35 cellular contexts compared by ENCODE assay signal in the genomic region with DNA sequence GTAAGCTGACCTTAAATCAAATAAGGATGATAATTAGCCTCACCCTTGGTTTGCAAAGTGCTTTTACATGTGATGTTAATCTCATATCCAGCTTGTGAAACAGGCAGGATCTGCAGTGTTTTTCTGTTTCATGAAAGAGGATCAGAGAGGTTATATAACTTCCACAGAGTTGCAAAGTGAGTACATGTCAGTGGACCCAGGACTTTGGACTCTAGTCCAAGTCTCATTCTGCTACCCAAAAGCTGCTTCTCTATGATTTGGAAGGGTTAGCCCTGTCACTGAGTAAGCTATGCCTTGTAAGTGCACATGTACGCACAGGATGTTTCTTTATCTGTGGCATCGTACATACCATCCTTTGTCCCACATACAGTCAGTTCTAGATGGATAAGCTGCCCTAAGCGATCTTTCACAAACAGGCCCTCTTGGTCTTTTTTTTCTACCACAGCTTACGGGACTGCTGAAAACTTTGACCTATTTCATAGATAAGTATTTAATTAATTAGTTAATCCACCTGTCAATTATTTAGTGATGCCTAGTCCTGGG.
"Had no signal": no experiment of that assay in that cellular context is flagged by ENCODE, and none has a peak within 500 bp of the region (broad histone marks: within the 10 kb centered on the region; RNA-seq: fewer than 3 reads in every experiment).

No MANE protein-coding gene starts in this region.

- H3K9me3 Mint-ChIP-seq: activated B cell treated with CpG ODN at 0.5 μM for 24 hours; activated CD4-positive, alpha-beta memory T cell treated with anti-CD3 and anti-CD28 coated beads for 36 hours; activated CD4-positive, alpha-beta T cell treated with anti-CD3 and anti-CD28 coated beads, Interleukin-2, amount 10 ng/mL, durations not matched to agents 24 days and 14 days; activated CD8-positive, alpha-beta T cell treated with anti-CD3 and anti-CD28 coated beads for 36 hours; activated naive CD4-positive, alpha-beta T cell treated with anti-CD3 and anti-CD28 coated beads, Interleukin-2, amount 10 ng/mL, durations not matched to agents 7 days and 5 days; activated naive CD4-positive, alpha-beta T cell treated with anti-CD3 and anti-CD28 coated beads, Interleukin-2, amount 50 U/mL, for 24 hours; activated naive CD8-positive, alpha-beta T cell treated with anti-CD3 and anti-CD28 coated beads, Interleukin-2, amount 10 ng/mL, durations not matched to agents 7 days and 5 days; activated naive CD8-positive, alpha-beta T cell treated with anti-CD3 and anti-CD28 coated beads, Interleukin-2, amount 50 U/mL, for 24 hours; activated T-cell treated with anti-CD3 and anti-CD28 coated beads, Interleukin-2, amount 50 U/mL, for 24 hours; activated T-helper 2 cell treated with anti-CD3 and anti-CD28 coated beads, Interferon-gamma antibody, Interleukin-2, Interleukin-4, amounts not matched to agents 10 μg/mL and 5 μg/mL and 100 μg/mL, durations not matched to agents 14 hours and 24 hours and 36 hours; brain; T-helper 1 cell treated with Interleukin-12 subunit alpha and Interleukin-12 subunit beta and Interleukin-4 antibody, amounts not matched to agents 30 μg/mL and 1 μg/mL, for 36 hours; T-helper 2 cell treated with Interferon-gamma antibody and Interleukin-4, amounts not matched to agents 5 μg/mL and 100 μg/mL, for 36 hours had no signal

- H3K27ac Mint-ChIP-seq: activated B cell treated with CpG ODN at 0.5 μM for 24 hours; activated CD4-positive, alpha-beta memory T cell treated with anti-CD3 and anti-CD28 coated beads for 36 hours; activated CD4-positive, alpha-beta T cell treated with anti-CD3 and anti-CD28 coated beads, Interleukin-2, amount 10 ng/mL, durations not matched to agents 24 days and 14 days; activated CD8-positive, alpha-beta T cell treated with anti-CD3 and anti-CD28 coated beads for 36 hours; activated naive CD4-positive, alpha-beta T cell treated with anti-CD3 and anti-CD28 coated beads, Interleukin-2, amount 10 ng/mL, durations not matched to agents 7 days and 5 days; activated naive CD4-positive, alpha-beta T cell treated with anti-CD3 and anti-CD28 coated beads, Interleukin-2, amount 50 U/mL, for 24 hours; activated naive CD8-positive, alpha-beta T cell; activated naive CD8-positive, alpha-beta T cell treated with anti-CD3 and anti-CD28 coated beads, Interleukin-2, amount 10 ng/mL, durations not matched to agents 7 days and 5 days; activated naive CD8-positive, alpha-beta T cell treated with anti-CD3 and anti-CD28 coated beads, Interleukin-2, amount 50 U/mL, for 24 hours; activated T-cell treated with anti-CD3 and anti-CD28 coated beads, Interleukin-2, amount 50 U/mL, for 24 hours; activated T-helper 2 cell treated with anti-CD3 and anti-CD28 coated beads, Interferon-gamma antibody, Interleukin-2, Interleukin-4, amounts not matched to agents 10 μg/mL and 5 μg/mL and 100 μg/mL, durations not matched to agents 14 hours and 24 hours and 36 hours; T-helper 1 cell treated with Interleukin-12 subunit alpha and Interleukin-12 subunit beta and Interleukin-4 antibody, amounts not matched to agents 30 μg/mL and 1 μg/mL, for 36 hours; T-helper 2 cell treated with Interferon-gamma antibody and Interleukin-4, amounts not matched to agents 5 μg/mL and 100 μg/mL, for 36 hours had no signal

- DNase-seq: activated B cell treated with CpG ODN at 0.5 μM for 24 hours; activated CD4-positive, alpha-beta memory T cell treated with anti-CD3 and anti-CD28 coated beads for 36 hours; activated CD4-positive, alpha-beta T cell treated with anti-CD3 and anti-CD28 coated beads for 4 hours; activated CD4-positive, alpha-beta T cell treated with anti-CD3 and anti-CD28 coated beads, Interleukin-2, amount 10 ng/mL, durations not matched to agents 24 days and 14 days; activated CD4-positive, alpha-beta T cell treated with anti-CD3 and anti-CD28 coated beads, Interleukin-2, amount 50 U/mL, for 1 hour; activated CD4-positive, alpha-beta T cell treated with anti-CD3 and anti-CD28 coated beads, Interleukin-2, amount 50 U/mL, for 4 hours; activated CD4-positive, CD25-positive, alpha-beta regulatory T cell treated with anti-CD3 and anti-CD28 coated beads, Interleukin-2, amount 50 U/mL, for 72 hours; activated CD8-positive, alpha-beta memory T cell treated with anti-CD3 and anti-CD28 coated beads, Interleukin-2, amount 50 U/mL, for 4 hours; activated CD8-positive, alpha-beta T cell treated with anti-CD3 and anti-CD28 coated beads for 36 hours; activated effector memory CD4-positive, alpha-beta T cell treated with Interleukin-2 at 50 U/mL for 16 hours; activated gamma-delta T cell; activated naive CD4-positive, alpha-beta T cell treated with anti-CD3 and anti-CD28 coated beads, Interleukin-2, amount 10 ng/mL, durations not matched to agents 7 days and 5 days; activated naive CD4-positive, alpha-beta T cell treated with Interleukin-2 at 50 U/mL for 16 hours; activated naive CD8-positive, alpha-beta T cell treated with anti-CD3 and anti-CD28 coated beads, Interleukin-2, amount 10 ng/mL, durations not matched to agents 7 days and 5 days; activated naive CD8-positive, alpha-beta T cell treated with anti-CD3 and anti-CD28 coated beads, Interleukin-2, amount 50 U/mL, for 24 hours; activated T-cell treated with anti-CD3 and anti-CD28 coated beads, Interleukin-2, amount 50 U/mL, for 24 hours; activated T-cell treated with anti-CD3 and anti-CD28 coated beads, Interleukin-2, amount 50 U/mL, for 48 hours; amygdala; anterior cingulate cortex; cerebellar nuclear complex; T-helper 1 cell; T-helper 2 cell; T-helper 9 cell had no signal

- H3K4me3 Mint-ChIP-seq: activated B cell treated with CpG ODN at 0.5 μM for 24 hours; activated CD4-positive, alpha-beta memory T cell treated with anti-CD3 and anti-CD28 coated beads for 36 hours; activated CD4-positive, alpha-beta T cell treated with anti-CD3 and anti-CD28 coated beads, Interleukin-2, amount 10 ng/mL, durations not matched to agents 24 days and 14 days; activated CD8-positive, alpha-beta T cell treated with anti-CD3 and anti-CD28 coated beads for 36 hours; activated naive CD4-positive, alpha-beta T cell treated with anti-CD3 and anti-CD28 coated beads, Interleukin-2, amount 10 ng/mL, durations not matched to agents 7 days and 5 days; activated naive CD4-positive, alpha-beta T cell treated with anti-CD3 and anti-CD28 coated beads, Interleukin-2, amount 50 U/mL, for 24 hours; activated naive CD8-positive, alpha-beta T cell; activated naive CD8-positive, alpha-beta T cell treated with anti-CD3 and anti-CD28 coated beads, Interleukin-2, amount 10 ng/mL, durations not matched to agents 7 days and 5 days; activated naive CD8-positive, alpha-beta T cell treated with anti-CD3 and anti-CD28 coated beads, Interleukin-2, amount 50 U/mL, for 24 hours; activated T-cell treated with anti-CD3 and anti-CD28 coated beads, Interleukin-2, amount 50 U/mL, for 24 hours; brain; central memory CD8-positive, alpha-beta T cell; T-helper 1 cell treated with Interleukin-12 subunit alpha and Interleukin-12 subunit beta and Interleukin-4 antibody, amounts not matched to agents 30 μg/mL and 1 μg/mL, for 36 hours; T-helper 2 cell treated with Interferon-gamma antibody and Interleukin-4, amounts not matched to agents 5 μg/mL and 100 μg/mL, for 36 hours had no signal

- ATAC-seq: activated CD8-positive, alpha-beta T cell treated with anti-CD3 and anti-CD28 coated beads for 36 hours; activated naive CD8-positive, alpha-beta T cell treated with anti-CD3 and anti-CD28 coated beads, Interleukin-2, amount 50 U/mL, for 24 hours had no signal

- H3K36me3 Mint-ChIP-seq: activated CD4-positive, alpha-beta memory T cell treated with anti-CD3 and anti-CD28 coated beads for 36 hours; activated naive CD4-positive, alpha-beta T cell treated with anti-CD3 and anti-CD28 coated beads, Interleukin-2, amount 10 ng/mL, durations not matched to agents 7 days and 5 days; activated naive CD8-positive, alpha-beta T cell; activated naive CD8-positive, alpha-beta T cell treated with anti-CD3 and anti-CD28 coated beads, Interleukin-2, amount 10 ng/mL, durations not matched to agents 7 days and 5 days; brain had no signal

- H3K27me3 Mint-ChIP-seq: activated B cell treated with CpG ODN at 0.5 μM for 24 hours; activated CD4-positive, alpha-beta memory T cell treated with anti-CD3 and anti-CD28 coated beads for 36 hours; activated CD4-positive, alpha-beta T cell treated with anti-CD3 and anti-CD28 coated beads, Interleukin-2, amount 10 ng/mL, durations not matched to agents 24 days and 14 days; activated CD8-positive, alpha-beta T cell treated with anti-CD3 and anti-CD28 coated beads for 36 hours; activated naive CD4-positive, alpha-beta T cell treated with anti-CD3 and anti-CD28 coated beads, Interleukin-2, amount 10 ng/mL, durations not matched to agents 7 days and 5 days; activated naive CD4-positive, alpha-beta T cell treated with anti-CD3 and anti-CD28 coated beads, Interleukin-2, amount 50 U/mL, for 24 hours; activated naive CD8-positive, alpha-beta T cell; activated naive CD8-positive, alpha-beta T cell treated with anti-CD3 and anti-CD28 coated beads, Interleukin-2, amount 10 ng/mL, durations not matched to agents 7 days and 5 days; activated naive CD8-positive, alpha-beta T cell treated with anti-CD3 and anti-CD28 coated beads, Interleukin-2, amount 50 U/mL, for 24 hours; activated T-cell treated with anti-CD3 and anti-CD28 coated beads, Interleukin-2, amount 50 U/mL, for 24 hours; brain; central memory CD8-positive, alpha-beta T cell had no signal

- H3K4me1 ChIP-seq: ascending aorta had no signal

- H3K27me3 ChIP-seq: ascending aorta, cardiac muscle cell had no signal

- H3K27ac ChIP-seq: ascending aorta, cardiac muscle cell, VCaP had no signal

- H3K36me3 ChIP-seq: ascending aorta, cardiac muscle cell had no signal

- H3K4me3 ChIP-seq: ascending aorta, cardiac muscle cell had no signal

- H3K4me1 Mint-ChIP-seq: activated B cell treated with CpG ODN at 0.5 μM for 24 hours; activated CD4-positive, alpha-beta T cell treated with anti-CD3 and anti-CD28 coated beads, Interleukin-2, amount 10 ng/mL, durations not matched to agents 24 days and 14 days; activated naive CD4-positive, alpha-beta T cell treated with anti-CD3 and anti-CD28 coated beads, Interleukin-2, amount 10 ng/mL, durations not matched to agents 7 days and 5 days; activated naive CD4-positive, alpha-beta T cell treated with anti-CD3 and anti-CD28 coated beads, Interleukin-2, amount 50 U/mL, for 24 hours; activated naive CD8-positive, alpha-beta T cell treated with anti-CD3 and anti-CD28 coated beads, Interleukin-2, amount 10 ng/mL, durations not matched to agents 7 days and 5 days; activated naive CD8-positive, alpha-beta T cell treated with anti-CD3 and anti-CD28 coated beads, Interleukin-2, amount 50 U/mL, for 24 hours; central memory CD8-positive, alpha-beta T cell had no signal

- FAIRE-seq: bronchial epithelial cell, TTC549 had no signal

- H3K9me3 ChIP-seq: ascending aorta had no signal
